8 cellular contexts compared by ENCODE assay signal in the genomic region with DNA sequence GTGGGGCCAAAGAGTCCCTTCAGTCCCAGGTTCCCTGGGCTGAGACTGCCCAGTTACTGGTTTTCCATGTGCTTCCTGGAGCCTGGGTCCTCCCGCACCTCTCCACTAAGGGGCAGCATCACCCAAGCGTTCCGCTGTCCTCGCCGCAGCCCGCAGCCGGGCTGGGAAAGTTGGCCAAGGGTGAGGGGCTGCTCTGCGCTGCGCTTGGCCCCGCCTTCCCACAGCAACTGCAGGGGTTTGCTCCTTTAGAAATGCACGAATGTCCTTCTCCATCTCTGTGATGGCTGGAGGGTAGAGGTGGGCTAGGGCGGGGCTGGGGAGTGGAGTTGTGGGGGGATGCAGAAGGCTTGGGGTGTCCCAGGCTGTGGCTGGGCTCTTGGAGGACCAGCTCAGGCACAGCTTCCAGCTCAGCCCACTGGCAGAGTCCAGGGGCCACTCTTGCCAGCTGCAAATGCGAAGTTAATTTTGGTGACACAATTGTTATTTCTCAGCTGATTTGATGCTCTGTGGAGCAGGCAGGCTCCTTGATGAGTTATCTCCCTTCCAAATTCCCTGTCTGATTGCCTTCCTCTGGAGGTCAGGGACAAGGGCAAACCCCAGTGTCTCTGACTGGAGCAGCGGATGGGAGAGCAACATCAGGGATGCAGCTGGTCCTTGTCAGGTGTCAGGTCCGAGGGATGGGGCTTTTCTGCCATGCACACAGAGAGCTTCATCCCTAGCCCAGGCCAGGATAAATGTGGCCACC.
DNase-seq lines count a peak whose midpoint lies in the region; ATAC-seq and TF ChIP-seq lines count a peak whose summit lies in the region.

No MANE protein-coding gene starts in this region.

- no peak overlapping the region for H3K4me3 ChIP-seq in GM12865 (ENCODE audit: low read depth, low read length)
- H3K4me3 ChIP-seq in adrenal gland: no peak overlapping the region
- no peak overlapping the region for H3K4me3 ChIP-seq in left ventricle myocardium inferior

- TF ChIP-seq CTCF in GM12865 (IDR thresholded peaks at IDR 0.05; ENCODE audit: insufficient read depth, low read depth, low read length, missing control alignments) (peak; percentile 83), adrenal gland (IDR thresholded peaks at IDR 0.05) (peak; percentile 74 to 93 (median 88)), left ventricle myocardium inferior (IDR thresholded peaks at IDR 0.05; ENCODE audit: borderline replicate concordance) (peak; percentile 90)

- WGBS in adrenal gland, 4 donors: 8 to 17% (median 14%) methylated on average over 3 to 15 of the region's 15 CpGs

- H3K27ac ChIP-seq in adrenal gland (no peak overlapping the region), left ventricle myocardium inferior (replicated peaks) (no peak overlapping the region)

- H3K4me1 ChIP-seq in adrenal gland (replicated peaks in 1 of 2) (peaks cover 9 to 45% of the 10 kb centered on the region in 2 donors), left ventricle myocardium inferior (peaks cover 53% of the 10 kb centered on the region)

- no peak for TF ChIP-seq POLR2A in adrenal gland (IDR thresholded peaks at IDR 0.05)

- H3K36me3 ChIP-seq in adrenal gland (replicated peaks in 1 of 2) (no peaks in the 10 kb centered on the region), left ventricle myocardium inferior (no peaks in the 10 kb centered on the region)

- H3K27me3 ChIP-seq in adrenal gland: no peaks in the 10 kb centered on the region
- no peaks in the 10 kb centered on the region for H3K27me3 ChIP-seq in left ventricle myocardium inferior (ENCODE audit: low read depth)

- intact Hi-C loops in adrenal gland (cut with DNase I): loop anchor here (2.0 to 10.0 kb wide), 2 partner anchors 131 to 253 kb away; no protein-coding TSS in a partner anchor
- intact Hi-C loops in left ventricle myocardium inferior (cut with micrococcal nuclease): loop anchor here (2.0 kb wide), 1 partner anchor 131 kb away; no protein-coding TSS in a partner anchor

- peak; percentile 54 for DNase-seq in GM12865 (ENCODE audit: low read depth)
- peak; percentile 54 for DNase-seq in M059J (ENCODE audit: low read depth)
- DNase-seq in SW480 (ENCODE audit: low spot score): peak; percentile 67
- DNase-seq in adrenal gland: peak; percentile 56 to 87 (median 76)
- DNase-seq in left ventricle myocardium inferior: peak; percentile 49
- peak; percentile 90 for DNase-seq in retina

- ATAC-seq in HG03045 (IDR thresholded peaks at IDR 0.05; ENCODE audit: unreplicated experiment): no peak
- ATAC-seq in GM19023 (IDR thresholded peaks at IDR 0.05; ENCODE audit: unreplicated experiment): no peak

- H3K9me3 ChIP-seq in adrenal gland (replicated peaks in 1 of 3) (no peaks in the 10 kb centered on the region), left ventricle myocardium inferior (replicated peaks) (no peaks in the 10 kb centered on the region)
